ENCODE assay signal across 2 cellular contexts in the genomic region with DNA sequence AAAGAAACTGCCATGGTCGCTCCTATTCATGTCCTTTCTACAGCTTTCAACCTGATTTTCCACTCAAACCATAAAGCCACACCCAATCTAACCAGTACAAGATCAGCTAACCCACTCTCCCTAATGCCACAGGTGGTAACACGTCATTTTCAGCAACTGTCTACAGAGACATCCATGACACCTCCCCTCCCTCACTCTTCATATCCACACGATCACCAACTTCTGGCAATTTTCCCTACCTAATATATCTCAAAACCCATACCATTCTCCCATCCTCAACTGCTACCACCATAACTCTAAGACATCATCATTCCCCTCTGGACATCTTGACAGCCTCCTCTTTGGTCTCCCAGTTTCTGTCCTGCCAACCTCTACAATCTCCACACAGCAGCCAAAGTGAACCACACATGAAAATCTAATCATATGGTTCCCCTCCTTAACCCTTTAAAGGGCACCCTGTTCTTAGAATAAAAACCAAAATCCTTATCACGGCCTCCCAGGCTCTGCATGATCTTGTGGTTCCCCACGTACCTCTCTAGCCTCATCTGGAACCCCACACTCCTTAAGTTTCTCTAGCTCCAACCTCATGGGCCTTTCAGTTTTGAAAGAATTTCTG.
TF ChIP-seq lines count a peak whose summit lies in the region.

No MANE protein-coding gene starts in this region.

TF ChIP-seq in SK-N-SH, 30 proteins besides CTCF, POLR2A, EP300 and RAD21 (continued from another document):
- TF ChIP-seq SIN3A (IDR thresholded peaks at IDR 0.05; ENCODE audit: borderline replicate concordance, low read depth, low read length) = no peak
- TF ChIP-seq, protein P1, sequence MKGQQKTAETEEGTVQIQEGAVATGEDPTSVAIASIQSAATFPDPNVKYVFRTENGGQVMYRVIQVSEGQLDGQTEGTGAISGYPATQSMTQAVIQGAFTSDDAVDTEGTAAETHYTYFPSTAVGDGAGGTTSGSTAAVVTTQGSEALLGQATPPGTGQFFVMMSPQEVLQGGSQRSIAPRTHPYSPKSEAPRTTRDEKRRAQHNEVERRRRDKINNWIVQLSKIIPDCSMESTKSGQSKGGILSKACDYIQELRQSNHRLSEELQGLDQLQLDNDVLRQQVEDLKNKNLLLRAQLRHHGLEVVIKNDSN (IDR thresholded peaks at IDR 0.05; ENCODE audit: borderline replicate concordance, low read depth) = no peak
- no peak for TF ChIP-seq EZH2phosphoT487 (IDR thresholded peaks at IDR 0.05; ENCODE audit: borderline replicate concordance, low read depth)
- TF ChIP-seq, protein P2, sequence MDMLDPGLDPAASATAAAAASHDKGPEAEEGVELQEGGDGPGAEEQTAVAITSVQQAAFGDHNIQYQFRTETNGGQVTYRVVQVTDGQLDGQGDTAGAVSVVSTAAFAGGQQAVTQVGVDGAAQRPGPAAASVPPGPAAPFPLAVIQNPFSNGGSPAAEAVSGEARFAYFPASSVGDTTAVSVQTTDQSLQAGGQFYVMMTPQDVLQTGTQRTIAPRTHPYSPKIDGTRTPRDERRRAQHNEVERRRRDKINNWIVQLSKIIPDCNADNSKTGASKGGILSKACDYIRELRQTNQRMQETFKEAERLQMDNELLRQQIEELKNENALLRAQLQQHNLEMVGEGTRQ (IDR thresholded peaks at IDR 0.05; ENCODE audit: borderline replicate concordance, low read depth, low read length) = no peak

TF ChIP-seq in SK-N-SH treated with all-trans-retinoic acid at 6 μM for 48 hours, 23 proteins besides CTCF, POLR2A, EP300 and RAD21 (continued from another document):
- no peak for TF ChIP-seq ZNF565 (CRISPR knock-in tag; conservative IDR thresholded peaks at IDR 0.05; ENCODE audit: low read depth)
- TF ChIP-seq GLIS3 (CRISPR knock-in tag; IDR thresholded peaks at IDR 0.05) = no peak
